In the genomic region with DNA sequence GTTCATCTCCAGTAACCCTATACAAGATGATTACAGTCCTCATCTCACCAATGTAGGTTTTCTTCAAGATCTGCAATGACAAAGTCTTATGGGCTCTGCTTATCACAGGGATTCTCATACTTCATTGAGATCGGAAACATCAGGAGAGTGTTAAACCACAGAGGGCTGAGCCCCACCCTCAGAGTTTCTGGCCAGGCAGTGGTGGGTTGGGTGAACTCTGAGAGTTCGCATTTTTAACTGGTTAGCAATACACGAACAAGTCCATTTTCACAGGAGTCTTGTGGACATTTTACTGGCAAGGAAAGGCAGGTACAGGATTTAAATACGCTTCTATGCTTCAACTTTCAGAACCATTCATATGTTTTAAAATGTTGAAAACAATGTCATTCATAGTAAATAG, we compare ENCODE assay signal across 17 cellular contexts.
DNase-seq lines count a peak whose midpoint lies in the region; ATAC-seq, FAIRE-seq and TF ChIP-seq lines count a peak whose summit lies in the region.
"Had no signal": no experiment of that assay in that cellular context is flagged by ENCODE, and none has a peak within 500 bp of the region (broad histone marks: within the 10 kb centered on the region; RNA-seq: fewer than 3 reads in every experiment).

No MANE protein-coding gene starts in this region.

- WGBS in endodermal cell (ENCODE audit: insufficient coverage in 1 of 2, insufficient read length in 1 of 2), 2 experiments: 59 to 78% methylated on average over 2 to 4 of the region's 4 CpGs

- H3K79me2 ChIP-seq in GM23338 (replicated peaks; ENCODE audit: insufficient read depth) (no peaks in the 10 kb centered on the region), astrocyte (ENCODE audit: insufficient read depth, low read length) (no peaks in the 10 kb centered on the region)

- no peak overlapping the region for H3K4me3 Mint-ChIP-seq in GM23338
- no peak overlapping the region for H3K4me3 Mint-ChIP-seq in astrocyte (ENCODE audit: unreplicated experiment)
- no peak overlapping the region for H3K4me3 Mint-ChIP-seq in endodermal cell
- H3K4me3 Mint-ChIP-seq: B cell; CD4-positive, alpha-beta T cell had no signal

- no peak overlapping the region for H2AFZ ChIP-seq in GM23338
- no peak overlapping the region for H2AFZ ChIP-seq in astrocyte (ENCODE audit: low read depth, low read length)

- H3K4me3 ChIP-seq in GM23338: no peak overlapping the region
- H3K4me3 ChIP-seq in astrocyte (ENCODE audit: insufficient read depth, low read depth, low read length): no peak overlapping the region
- H3K4me3 ChIP-seq in endodermal cell (ENCODE audit: low read length): no peak overlapping the region
- H3K4me3 ChIP-seq: HAP-1 had no signal

- H3K4me1 Mint-ChIP-seq in GM23338: peaks cover 28% of the 10 kb centered on the region
- peaks cover 7% of the 10 kb centered on the region for H3K4me1 Mint-ChIP-seq in astrocyte (ENCODE audit: low read depth, unreplicated experiment)
- H3K4me1 Mint-ChIP-seq in endodermal cell: peaks cover 14% of the 10 kb centered on the region
- H3K4me1 Mint-ChIP-seq: B cell had no signal

- no peaks in the 10 kb centered on the region for H3K9me3 ChIP-seq in astrocyte (ENCODE audit: insufficient read depth, low read depth, low read length)
- H3K9me3 ChIP-seq in endodermal cell (ENCODE audit: control insufficient read depth, low read length): no peaks in the 10 kb centered on the region
- H3K9me3 ChIP-seq: HAP-1 had no signal

- DNase-seq in GM23338 (ENCODE audit: low spot score): no peak
- DNase-seq in astrocyte (ENCODE audit: low read depth): peak; percentile 4
- no peak for DNase-seq in endodermal cell
- DNase-seq in islet precursor cell: peak; percentile 80
- no peak for DNase-seq in NCI-H146 (lab: John Stamatoyannopoulos, UW)
- DNase-seq in left lobe of liver (ENCODE audit: low spot score): no peak
- no peak for DNase-seq in HTR-8/SVneo (ENCODE audit: insufficient read length, low spot score)
- DNase-seq: ACHN; C1 segment of cervical spinal cord; Calu3; CD4-positive, alpha-beta T cell; DMS 273 treated with DMSO at 0.1 percent for 48 hours had no signal

- no peaks in the 10 kb centered on the region for H3F3A ChIP-seq in GM23338 (replicated peaks; ENCODE audit: low read depth)

- H3K9ac ChIP-seq in astrocyte (ENCODE audit: low read length) (no peak overlapping the region), endodermal cell (ENCODE audit: extremely low read depth, low read length, poor library complexity, severe bottlenecking) (no peak overlapping the region)

- H3K4me2 ChIP-seq in GM23338 (no peak overlapping the region), astrocyte (ENCODE audit: low read length) (no peak overlapping the region)

- H4K20me1 ChIP-seq in GM23338 (replicated peaks; ENCODE audit: insufficient read depth): no peaks in the 10 kb centered on the region
- H4K20me1 ChIP-seq in astrocyte (ENCODE audit: insufficient read depth, low read length): no peaks in the 10 kb centered on the region

- H3K9me2 ChIP-seq in GM23338 (ENCODE audit: insufficient read depth): no peaks in the 10 kb centered on the region

- peaks cover 5% of the 10 kb centered on the region for H3K4me1 ChIP-seq in GM23338 (ENCODE audit: insufficient read depth)
- no peaks in the 10 kb centered on the region for H3K4me1 ChIP-seq in astrocyte (ENCODE audit: insufficient read depth, low read length)
- H3K4me1 ChIP-seq in endodermal cell (ENCODE audit: control insufficient read depth, insufficient read depth, low read length): no peaks in the 10 kb centered on the region
- H3K4me1 ChIP-seq: HAP-1 had no signal

- H3K27ac ChIP-seq in GM23338 (ENCODE audit: low read depth): no peak overlapping the region
- no peak overlapping the region for H3K27ac ChIP-seq in astrocyte (ENCODE audit: low read depth, low read length)
- H3K27ac ChIP-seq in endodermal cell (ENCODE audit: low read depth, low read length): no peak overlapping the region

- TF ChIP-seq CTCF in GM23338 (conservative IDR thresholded peaks at IDR 0.05; ENCODE audit: low read depth in 2 of 2) (no peak), astrocyte (IDR thresholded peaks at IDR 0.05; ENCODE audit: insufficient read depth, low read depth, low read length) (no peak), endodermal cell (conservative IDR thresholded peaks at IDR 0.05) (no peak)

- ATAC-seq in GM23338 (no peak), left lobe of liver (no peak)
- ATAC-seq in activated CD4-positive, CD25-positive, alpha-beta regulatory T cell treated with anti-CD3 and anti-CD28 coated beads, Interleukin-2, amount 50 U/mL, for 24 hours: no peak

- H3K27ac Mint-ChIP-seq in GM23338 (peak overlapping the region; percentile 78), astrocyte (ENCODE audit: unreplicated experiment) (no peak overlapping the region), endodermal cell (peak overlapping the region; percentile 41)
- H3K27ac Mint-ChIP-seq: B cell; CD4-positive, alpha-beta T cell had no signal

- FAIRE-seq in astrocyte (lab: Jason Lieb, UNC): no peak
- no peak for FAIRE-seq in HTR-8/SVneo (lab: Jason Lieb, UNC)
- FAIRE-seq: GM12891, H1 had no signal

- no peaks in the 10 kb centered on the region for H3K36me3 ChIP-seq in GM23338 (ENCODE audit: insufficient read depth)
- H3K36me3 ChIP-seq in astrocyte (ENCODE audit: insufficient read depth, low read length): no peaks in the 10 kb centered on the region
- H3K36me3 ChIP-seq in endodermal cell (ENCODE audit: control insufficient read depth, insufficient read depth, low read length): no peaks in the 10 kb centered on the region
- H3K36me3 ChIP-seq: HAP-1 had no signal

- H3K27me3 Mint-ChIP-seq in GM23338 (ENCODE audit: insufficient read depth, low read depth, poor library complexity) (no peaks in the 10 kb centered on the region), astrocyte (ENCODE audit: low read depth, unreplicated experiment) (no peaks in the 10 kb centered on the region), endodermal cell (ENCODE audit: insufficient read depth) (no peaks in the 10 kb centered on the region)
- H3K27me3 Mint-ChIP-seq: B cell; CD4-positive, alpha-beta T cell had no signal

- H3K36me3 Mint-ChIP-seq in GM23338 (ENCODE audit: low read depth) (no peaks in the 10 kb centered on the region), astrocyte (ENCODE audit: low read depth, unreplicated experiment) (no peaks in the 10 kb centered on the region), endodermal cell (ENCODE audit: low read depth) (no peaks in the 10 kb centered on the region)

- no peaks in the 10 kb centered on the region for H3K9me3 Mint-ChIP-seq in GM23338
- no peaks in the 10 kb centered on the region for H3K9me3 Mint-ChIP-seq in astrocyte (ENCODE audit: unreplicated experiment)
- no peaks in the 10 kb centered on the region for H3K9me3 Mint-ChIP-seq in endodermal cell

- H3K27me3 ChIP-seq in GM23338 (ENCODE audit: insufficient read depth) (no peaks in the 10 kb centered on the region), astrocyte (ENCODE audit: insufficient read depth, low read length) (no peaks in the 10 kb centered on the region), endodermal cell (ENCODE audit: control insufficient read depth, insufficient read depth, low read length, poor library complexity, severe bottlenecking) (no peaks in the 10 kb centered on the region)

TF ChIP-seq in GM23338, 12 proteins besides CTCF, POLR2A, EP300 and RAD21:
- TF ChIP-seq JUNB (IDR thresholded peaks at IDR 0.05; ENCODE audit: unreplicated experiment): no peak
TF ChIP-seq in GM23338: peak in this region for 0.

Comparison
In these comparisons a context has a peak if more than half of its experiments do, and no peak if none do; other contexts are left out.
1. DNase-seq: peak in astrocyte (single experiment) and islet precursor cell (single experiment); none in GM23338 (single experiment), endodermal cell (single experiment), NCI-H146 (single experiment), left lobe of liver (single experiment) and HTR-8/SVneo (single experiment).